Comparison of ENCODE assay signal across 22 cellular contexts in the genomic region with DNA sequence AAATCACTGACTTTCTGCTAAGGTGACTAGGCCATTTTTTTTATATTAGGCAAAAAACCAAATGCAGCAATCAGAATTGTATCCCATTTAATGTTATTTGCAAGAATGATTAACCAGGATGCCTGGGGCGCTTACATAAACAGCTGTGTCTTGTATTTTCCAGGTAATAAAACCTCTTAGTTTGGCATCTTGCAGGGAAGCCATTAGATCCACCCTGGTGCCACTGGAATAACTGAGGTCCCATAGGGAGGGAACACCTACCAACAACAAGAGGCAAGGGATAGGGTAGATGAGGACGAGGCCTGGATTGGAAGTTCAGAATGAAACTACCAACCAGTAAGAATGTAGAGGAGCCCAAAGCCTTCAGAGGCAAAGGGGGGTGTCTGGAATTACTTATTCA.
DNase-seq lines count a peak whose midpoint lies in the region; ATAC-seq, FAIRE-seq and TF ChIP-seq lines count a peak whose summit lies in the region.
"Had no signal": no experiment of that assay in that cellular context is flagged by ENCODE, and none has a peak within 500 bp of the region (broad histone marks: within the 10 kb centered on the region; RNA-seq: fewer than 3 reads in every experiment).

No MANE protein-coding gene starts in this region.

- H3K4me2 ChIP-seq in A549, result 0 out of 3 replicates have a peak overlapping the region, but pooled peaks have one; percentile 33
- H3K4me2 ChIP-seq in PC-3 (ENCODE audit: low read length), result peak overlapping the region; percentile 63
- H3K4me2 ChIP-seq in osteoblast (ENCODE audit: insufficient read depth, low read length), result peak overlapping the region; percentile 47
- H3K4me2 ChIP-seq: KMS-11 had no signal

- FAIRE-seq in A549 (lab: Jason Lieb, UNC), result no peak
- FAIRE-seq: A204.1, D721Med, GM12892, H54 had no signal

- TF ChIP-seq CTCF in A549 (IDR thresholded peaks at IDR 0.05), result no peak
- no peak for TF ChIP-seq CTCF in PC-3 (conservative IDR thresholded peaks at IDR 0.05; ENCODE audit: low read depth, low read length)
- TF ChIP-seq CTCF in osteoblast (IDR thresholded peaks at IDR 0.05; ENCODE audit: extremely low read depth, low read depth, low read length), result no peak

- no peak overlapping the region for H3K27ac Mint-ChIP-seq in activated CD4-positive, alpha-beta T cell treated with anti-CD3 and anti-CD28 coated beads, Interleukin-2, amount 10 ng/mL, durations not matched to agents 24 days and 14 days
- H3K27ac Mint-ChIP-seq: CD4-positive, alpha-beta T cell had no signal

- no peak for TF ChIP-seq EP300 in A549 (IDR thresholded peaks at IDR 0.05)

- no peaks in the 10 kb centered on the region for H3K36me3 Mint-ChIP-seq in activated CD4-positive, alpha-beta T cell treated with anti-CD3 and anti-CD28 coated beads, Interleukin-2, amount 10 ng/mL, durations not matched to agents 24 days and 14 days (ENCODE audit: low read depth)

- ATAC-seq in A549 (no peak), PC-3 (peak; percentile 30)

- H4K20me1 ChIP-seq in PC-3 (ENCODE audit: low read length) (no peaks in the 10 kb centered on the region), osteoblast (ENCODE audit: insufficient read depth, low read length) (no peaks in the 10 kb centered on the region)

- H2AFZ ChIP-seq in PC-3 (ENCODE audit: low read length) (no peak overlapping the region), osteoblast (ENCODE audit: low read length) (peak overlapping the region; percentile 61)

- H3K79me2 ChIP-seq in PC-3 (ENCODE audit: low read length) (no peaks in the 10 kb centered on the region), osteoblast (ENCODE audit: insufficient read depth, low read length) (no peaks in the 10 kb centered on the region)

- no TSS peak for BruUV-seq in PC-3 (replicated peaks; lab: Mats Ljungman, UMichigan)

- H3K27me3 Mint-ChIP-seq in activated CD4-positive, alpha-beta T cell treated with anti-CD3 and anti-CD28 coated beads, Interleukin-2, amount 10 ng/mL, durations not matched to agents 24 days and 14 days, result no peaks in the 10 kb centered on the region
- H3K27me3 Mint-ChIP-seq: CD4-positive, alpha-beta T cell had no signal

- WGBS in A549 (ENCODE audit: missing lambda C conversion rate), result 39% methylated on average over 2 of the region's 2 CpGs

- CTCF ChIA-PET in A549 (lab: Yijun Ruan, JAX), result interaction anchor here (0.5 to 2.6 kb wide), 3 partner anchors 15 to 679 kb away, joined by 3 to 10 read pairs (median 7); no protein-coding TSS in a partner anchor
- CTCF ChIA-PET in PC-3 (lab: Charles Lee), result interaction anchor here (0.6 to 1.1 kb wide), 2 partner anchors 33 to 36 kb away, joined by 4 to 15 read pairs; no protein-coding TSS in a partner anchor

- no peak for TF ChIP-seq POLR2A in A549 (IDR thresholded peaks at IDR 0.05; ENCODE audit: low read length)

- H3K4me1 Mint-ChIP-seq in activated CD4-positive, alpha-beta T cell treated with anti-CD3 and anti-CD28 coated beads, Interleukin-2, amount 10 ng/mL, durations not matched to agents 24 days and 14 days, result no peaks in the 10 kb centered on the region

- H3K9ac ChIP-seq in PC-3 (ENCODE audit: low read length), result peak overlapping the region; percentile 39
- H3K9ac ChIP-seq: KMS-11 had no signal

- H3K27me3 ChIP-seq in PC-3 (ENCODE audit: low read length) (no peaks in the 10 kb centered on the region), osteoblast (ENCODE audit: insufficient read depth, low read length) (no peaks in the 10 kb centered on the region), MG63 (no peaks in the 10 kb centered on the region)

- H3F3A ChIP-seq in PC-3 (ENCODE audit: low read length, unreplicated experiment), result no peaks in the 10 kb centered on the region

- POLR2A ChIA-PET in A549 (lab: Yijun Ruan, JAX) (no interaction called here), PC-3 (lab: Charles Lee; ENCODE audit: unreplicated experiment) (interaction anchor here (0.8 kb wide), 1 partner anchor 16 kb away, joined by 3 read pairs; no protein-coding TSS in a partner anchor)

- no peaks in the 10 kb centered on the region for H3K9me3 Mint-ChIP-seq in activated CD4-positive, alpha-beta T cell treated with anti-CD3 and anti-CD28 coated beads, Interleukin-2, amount 10 ng/mL, durations not matched to agents 24 days and 14 days
- H3K9me3 Mint-ChIP-seq: CD4-positive, alpha-beta T cell had no signal

- H3K9me3 ChIP-seq in A549 (no peaks in the 10 kb centered on the region), PC-3 (ENCODE audit: low read length) (no peaks in the 10 kb centered on the region), osteoblast (ENCODE audit: low read depth, low read length) (no peaks in the 10 kb centered on the region), MG63 (no peaks in the 10 kb centered on the region)

- no peak for TF ChIP-seq RAD21 in A549 (conservative IDR thresholded peaks at IDR 0.05 in 1 of 2, IDR thresholded peaks at IDR 0.05 in 1 of 2)

- H3K9me2 ChIP-seq in PC-3 (replicated peaks; ENCODE audit: low read length), result no peaks in the 10 kb centered on the region

- DNase-seq in A549 (ENCODE audit: low read depth in 1 of 2, low spot score in 1 of 2), result no peak
- DNase-seq in PC-3, result peak; percentile 43
- no peak for DNase-seq in epithelial cell of prostate (ENCODE audit: low read depth, low spot score)
- DNase-seq in osteoblast (ENCODE audit: insufficient read length, low spot score, missing footprints), result no peak
- no peak for DNase-seq in ureter (ENCODE audit: low spot score)
- no peak for DNase-seq in activated CD4-positive, alpha-beta T cell treated with anti-CD3 and anti-CD28 coated beads for 4 hours
- DNase-seq in MG63, result no peak
- DNase-seq in activated CD4-positive, alpha-beta T cell treated with anti-CD3 and anti-CD28 coated beads, Interleukin-2, amount 10 ng/mL, durations not matched to agents 24 days and 14 days, result no peak
- DNase-seq: CD4-positive, alpha-beta T cell; DMS79 treated with DMSO at 0.1 percent for 48 hours; GDM1; MM.1S; NCI-H1105; NCI-H187; NCI-H446; NCI-H748 treated with DMSO at 0.1 percent for 48 hours had no signal

- H3K4me3 ChIP-seq in A549 (no peak overlapping the region), PC-3 (ENCODE audit: low read length) (peak overlapping the region; percentile 31; the same call in 1 of the 2 replicates), osteoblast (ENCODE audit: insufficient read depth, low read length) (no peak overlapping the region), MG63 (no peak overlapping the region)
- H3K4me3 ChIP-seq: SK-N-MC had no signal

- intact Hi-C loops in PC-3 (cut with micrococcal nuclease), result loop anchor here (2.0 kb wide), 2 partner anchors 14 to 206 kb away; no protein-coding TSS in a partner anchor
- intact Hi-C loops in activated CD4-positive, alpha-beta T cell treated with anti-CD3 and anti-CD28 coated beads, Interleukin-2, amount 10 ng/mL, durations not matched to agents 24 days and 14 days (cut with micrococcal nuclease), result no loop called here

- H3K36me3 ChIP-seq in PC-3 (ENCODE audit: low read depth, low read length) (no peaks in the 10 kb centered on the region), osteoblast (ENCODE audit: insufficient read depth, low read length) (no peaks in the 10 kb centered on the region), MG63 (no peaks in the 10 kb centered on the region)

- H3K4me3 Mint-ChIP-seq in activated CD4-positive, alpha-beta T cell treated with anti-CD3 and anti-CD28 coated beads, Interleukin-2, amount 10 ng/mL, durations not matched to agents 24 days and 14 days, result no peak overlapping the region
- H3K4me3 Mint-ChIP-seq: CD4-positive, alpha-beta T cell had no signal

- no peak overlapping the region for H3K27ac ChIP-seq in A549
- H3K27ac ChIP-seq in PC-3 (ENCODE audit: low read length), result peak overlapping the region; percentile 66
- peak overlapping the region; percentile 45 for H3K27ac ChIP-seq in epithelial cell of prostate
- peak overlapping the region; percentile 74 for H3K27ac ChIP-seq in osteoblast (ENCODE audit: low read depth, low read length)
- H3K27ac ChIP-seq: KMS-11, SK-N-MC had no signal

- H3K4me1 ChIP-seq in A549 (peaks cover 13% of the 10 kb centered on the region), PC-3 (ENCODE audit: insufficient read depth, low read length) (peaks cover 27% of the 10 kb centered on the region), osteoblast (ENCODE audit: insufficient read depth, low read length) (peaks cover 30% of the 10 kb centered on the region)

TF ChIP-seq in A549, 52 proteins besides CTCF, POLR2A, EP300 and RAD21 (continues in another document):
- TF ChIP-seq MAZ (IDR thresholded peaks at IDR 0.05; ENCODE audit: borderline replicate concordance, low read depth, low read length) (no peak), KDM1A (IDR thresholded peaks at IDR 0.05; ENCODE audit: low read depth) (no peak), CBX2 (IDR thresholded peaks at IDR 0.05; ENCODE audit: borderline replicate concordance, low read depth) (no peak), FOSB (CRISPR knock-in tag; IDR thresholded peaks at IDR 0.05) (no peak), MAFK (IDR thresholded peaks at IDR 0.05; ENCODE audit: partially characterized antibody) (no peak)
- TF ChIP-seq, protein P1, sequence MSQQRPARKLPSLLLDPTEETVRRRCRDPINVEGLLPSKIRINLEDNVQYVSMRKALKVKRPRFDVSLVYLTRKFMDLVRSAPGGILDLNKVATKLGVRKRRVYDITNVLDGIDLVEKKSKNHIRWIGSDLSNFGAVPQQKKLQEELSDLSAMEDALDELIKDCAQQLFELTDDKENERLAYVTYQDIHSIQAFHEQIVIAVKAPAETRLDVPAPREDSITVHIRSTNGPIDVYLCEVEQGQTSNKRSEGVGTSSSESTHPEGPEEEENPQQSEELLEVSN (IDR thresholded peaks at IDR 0.05; ENCODE audit: borderline replicate concordance, low read depth), result no peak
- TF ChIP-seq, protein P2, sequence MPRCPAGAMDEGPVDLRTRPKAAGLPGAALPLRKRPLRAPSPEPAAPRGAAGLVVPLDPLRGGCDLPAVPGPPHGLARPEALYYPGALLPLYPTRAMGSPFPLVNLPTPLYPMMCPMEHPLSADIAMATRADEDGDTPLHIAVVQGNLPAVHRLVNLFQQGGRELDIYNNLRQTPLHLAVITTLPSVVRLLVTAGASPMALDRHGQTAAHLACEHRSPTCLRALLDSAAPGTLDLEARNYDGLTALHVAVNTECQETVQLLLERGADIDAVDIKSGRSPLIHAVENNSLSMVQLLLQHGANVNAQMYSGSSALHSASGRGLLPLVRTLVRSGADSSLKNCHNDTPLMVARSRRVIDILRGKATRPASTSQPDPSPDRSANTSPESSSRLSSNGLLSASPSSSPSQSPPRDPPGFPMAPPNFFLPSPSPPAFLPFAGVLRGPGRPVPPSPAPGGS (IDR thresholded peaks at IDR 0.05), result no peak
- TF ChIP-seq, protein P3, sequence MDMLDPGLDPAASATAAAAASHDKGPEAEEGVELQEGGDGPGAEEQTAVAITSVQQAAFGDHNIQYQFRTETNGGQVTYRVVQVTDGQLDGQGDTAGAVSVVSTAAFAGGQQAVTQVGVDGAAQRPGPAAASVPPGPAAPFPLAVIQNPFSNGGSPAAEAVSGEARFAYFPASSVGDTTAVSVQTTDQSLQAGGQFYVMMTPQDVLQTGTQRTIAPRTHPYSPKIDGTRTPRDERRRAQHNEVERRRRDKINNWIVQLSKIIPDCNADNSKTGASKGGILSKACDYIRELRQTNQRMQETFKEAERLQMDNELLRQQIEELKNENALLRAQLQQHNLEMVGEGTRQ (IDR thresholded peaks at IDR 0.05), result no peak

Comparison
In these comparisons a context has a peak if more than half of its experiments do, and no peak if none do; other contexts are left out.
1. H3K27ac ChIP-seq: peak in PC-3 (single experiment), epithelial cell of prostate (single experiment) and osteoblast (single experiment); none in A549 (0 of 2).
2. Peak in every context shown above with its lines, with median percentiles within 50 percentile points of each other: H3K4me2 ChIP-seq.